In the genomic region with DNA sequence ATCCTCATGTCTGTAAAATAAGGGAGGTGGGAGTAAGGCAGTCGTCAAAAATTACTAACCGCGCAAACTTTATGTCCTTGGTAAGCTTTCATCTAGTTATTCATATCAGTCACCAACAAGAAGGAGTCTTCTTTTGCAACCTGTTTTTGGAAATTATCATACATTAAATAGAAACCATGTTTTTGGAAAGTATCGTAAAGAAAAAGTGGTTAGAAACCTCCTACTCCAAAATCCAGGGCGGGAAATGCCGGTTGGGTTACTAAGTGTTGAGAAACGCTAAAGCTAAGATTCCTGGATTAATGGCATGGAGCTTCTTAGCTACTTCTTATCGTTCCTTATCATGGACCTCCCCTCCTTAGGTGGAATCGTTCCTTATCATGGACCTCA, we compare ENCODE assay signal across 8 cellular contexts. TPM values are rescaled to one million over a fixed set of nuclear protein-coding genes. Genes with fewer than 3 reads are reported as not detected.
DNase-seq lines count a peak whose midpoint lies in the region; TF ChIP-seq lines count a peak whose summit lies in the region.

No MANE protein-coding gene starts in this region.

- no peaks in the 10 kb centered on the region for H3K9me3 ChIP-seq in WERI-Rb-1 (ENCODE audit: severe bottlenecking)
- H3K9me3 ChIP-seq in stomach, result no peaks in the 10 kb centered on the region

- H3K27ac ChIP-seq in WERI-Rb-1 (peak overlapping the region; percentile 63), stomach (peak overlapping the region in 4 of 5 donors; percentile 65 to 85 (median 74))

- peak; percentile 35 for DNase-seq in NCI-H82 (lab: John Stamatoyannopoulos, UW)
- no peak for DNase-seq in NCI-H82 treated with DMSO at 0.1 percent for 48 hours (lab: John Stamatoyannopoulos, UW; ENCODE audit: unreplicated experiment)
- no peak for DNase-seq in WERI-Rb-1
- peak; percentile 14 for DNase-seq in hepatic stellate cell (ENCODE audit: low spot score)
- DNase-seq in stomach, result no peak
- no peak for DNase-seq in effector CD4-positive, alpha-beta T cell
- DNase-seq in globus pallidus (ENCODE audit: low spot score), result no peak
- no peak for DNase-seq in cortex of kidney (lab: John Stamatoyannopoulos, UW)

- intact Hi-C loops in stomach (cut with DNase I; ENCODE audit: low total_unique reads), result no loop called here

- no peak for TF ChIP-seq CTCF in WERI-Rb-1 (IDR thresholded peaks at IDR 0.05; ENCODE audit: low read depth, low read length)
- TF ChIP-seq CTCF in stomach (IDR thresholded peaks at IDR 0.05), result no peak

- TF ChIP-seq EP300 in stomach (IDR thresholded peaks at IDR 0.05), result no peak

- peaks cover 30% of the 10 kb centered on the region for H3K36me3 ChIP-seq in WERI-Rb-1
- H3K36me3 ChIP-seq in stomach, result peaks cover 4 to 32% (median 28%) of the 10 kb centered on the region in 4 donors

- peak overlapping the region; percentile 87 for H3K4me3 ChIP-seq in WERI-Rb-1 (ENCODE audit: low read depth, low read length)
- H3K4me3 ChIP-seq in stomach, result peak overlapping the region; percentile 74 to 91 (median 79)

- H3K27me3 ChIP-seq in WERI-Rb-1 (ENCODE audit: insufficient read depth, low read depth, severe bottlenecking), result no peaks in the 10 kb centered on the region
- no peaks in the 10 kb centered on the region for H3K27me3 ChIP-seq in stomach

- WGBS in stomach, 5 donors, result 13 to 26% (median 18%) methylated on average over 9 of the region's 9 CpGs

- peaks cover 5 to 25% (median 15%) of the 10 kb centered on the region in 4 donors for H3K4me1 ChIP-seq in stomach

- no peak for TF ChIP-seq POLR2A in stomach (IDR thresholded peaks at IDR 0.05)

RNA-seq across cellular contexts. Expression of a gene that starts 0.8 kb away (rescaled TPM):
- 10 to 100 TPM in 2 of 5 donors, 1 to 10 TPM in 2, under 1 TPM in 1; 0.58 to 14.0 (median 5.8) TPM for total RNA-seq in stomach
- 1 to 10 TPM; 2.1 to 4.5 (median 2.7) TPM for polyA plus RNA-seq in stomach

RNA-seq across cellular contexts. Expression of a gene that starts 29.4 kb away (rescaled TPM):
- 1 to 10 TPM in 1 of 5 donors, not detected in 4; 1.7 TPM for total RNA-seq in stomach
- polyA plus RNA-seq in stomach, result 1 to 10 TPM in 2 of 3 donors, under 1 TPM in 1; 0.37 to 3.7 (median 1.3) TPM

Comparison
In these comparisons a context has a peak if more than half of its experiments do, and no peak if none do; other contexts are left out.
1. DNase-seq: peak in NCI-H82 (single experiment) and hepatic stellate cell (single experiment); none in NCI-H82 treated with DMSO at 0.1 percent for 48 hours (single experiment), WERI-Rb-1 (single experiment), stomach (single experiment), effector CD4-positive, alpha-beta T cell (single experiment), globus pallidus (single experiment) and cortex of kidney (single experiment).